In the genomic region with DNA sequence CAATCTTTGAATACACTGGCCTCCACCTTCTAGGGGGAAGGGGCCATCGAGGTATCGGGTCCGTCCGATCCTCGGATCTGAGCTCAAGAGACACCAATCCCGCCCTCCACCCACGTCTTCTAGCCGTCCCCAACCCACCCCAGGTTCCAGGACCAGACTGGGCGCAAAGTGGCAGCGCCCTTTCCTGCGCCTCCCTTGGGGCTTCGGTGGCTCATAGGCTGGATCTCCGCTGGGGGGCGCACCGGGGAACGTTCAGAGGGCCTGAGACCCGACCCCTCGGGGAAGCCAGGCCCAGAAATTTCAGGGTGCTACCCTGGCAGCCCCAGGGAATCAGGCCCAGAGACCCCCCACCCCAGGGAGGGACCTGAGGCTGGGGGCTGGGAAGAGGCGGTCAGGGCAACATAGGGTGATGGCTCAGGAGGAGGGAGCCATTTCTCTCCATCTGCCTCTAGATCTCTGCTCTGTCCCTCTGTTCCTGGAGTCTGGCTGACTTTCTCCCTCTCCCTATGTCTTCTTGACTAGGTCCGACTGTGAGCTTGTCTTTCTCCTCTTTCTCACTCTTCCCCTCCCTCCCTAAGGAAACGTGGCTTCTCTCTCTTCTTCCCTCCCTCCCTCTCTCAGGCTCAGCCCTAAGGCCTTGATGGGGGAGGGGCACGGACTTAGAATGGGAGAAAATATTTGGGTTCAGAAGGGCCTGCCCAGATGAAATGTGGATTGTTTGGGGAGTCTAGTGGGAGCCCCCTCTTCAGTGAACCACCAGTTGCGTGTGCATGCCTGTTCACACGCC, we compare ENCODE assay signal across 1 cellular context.
TF ChIP-seq lines count a peak whose summit lies in the region.

No MANE protein-coding gene starts in this region.

TF ChIP-seq in GM23338, 12 proteins besides CTCF, POLR2A, EP300 and RAD21 (continued from another document):
- TF ChIP-seq, protein P1, sequence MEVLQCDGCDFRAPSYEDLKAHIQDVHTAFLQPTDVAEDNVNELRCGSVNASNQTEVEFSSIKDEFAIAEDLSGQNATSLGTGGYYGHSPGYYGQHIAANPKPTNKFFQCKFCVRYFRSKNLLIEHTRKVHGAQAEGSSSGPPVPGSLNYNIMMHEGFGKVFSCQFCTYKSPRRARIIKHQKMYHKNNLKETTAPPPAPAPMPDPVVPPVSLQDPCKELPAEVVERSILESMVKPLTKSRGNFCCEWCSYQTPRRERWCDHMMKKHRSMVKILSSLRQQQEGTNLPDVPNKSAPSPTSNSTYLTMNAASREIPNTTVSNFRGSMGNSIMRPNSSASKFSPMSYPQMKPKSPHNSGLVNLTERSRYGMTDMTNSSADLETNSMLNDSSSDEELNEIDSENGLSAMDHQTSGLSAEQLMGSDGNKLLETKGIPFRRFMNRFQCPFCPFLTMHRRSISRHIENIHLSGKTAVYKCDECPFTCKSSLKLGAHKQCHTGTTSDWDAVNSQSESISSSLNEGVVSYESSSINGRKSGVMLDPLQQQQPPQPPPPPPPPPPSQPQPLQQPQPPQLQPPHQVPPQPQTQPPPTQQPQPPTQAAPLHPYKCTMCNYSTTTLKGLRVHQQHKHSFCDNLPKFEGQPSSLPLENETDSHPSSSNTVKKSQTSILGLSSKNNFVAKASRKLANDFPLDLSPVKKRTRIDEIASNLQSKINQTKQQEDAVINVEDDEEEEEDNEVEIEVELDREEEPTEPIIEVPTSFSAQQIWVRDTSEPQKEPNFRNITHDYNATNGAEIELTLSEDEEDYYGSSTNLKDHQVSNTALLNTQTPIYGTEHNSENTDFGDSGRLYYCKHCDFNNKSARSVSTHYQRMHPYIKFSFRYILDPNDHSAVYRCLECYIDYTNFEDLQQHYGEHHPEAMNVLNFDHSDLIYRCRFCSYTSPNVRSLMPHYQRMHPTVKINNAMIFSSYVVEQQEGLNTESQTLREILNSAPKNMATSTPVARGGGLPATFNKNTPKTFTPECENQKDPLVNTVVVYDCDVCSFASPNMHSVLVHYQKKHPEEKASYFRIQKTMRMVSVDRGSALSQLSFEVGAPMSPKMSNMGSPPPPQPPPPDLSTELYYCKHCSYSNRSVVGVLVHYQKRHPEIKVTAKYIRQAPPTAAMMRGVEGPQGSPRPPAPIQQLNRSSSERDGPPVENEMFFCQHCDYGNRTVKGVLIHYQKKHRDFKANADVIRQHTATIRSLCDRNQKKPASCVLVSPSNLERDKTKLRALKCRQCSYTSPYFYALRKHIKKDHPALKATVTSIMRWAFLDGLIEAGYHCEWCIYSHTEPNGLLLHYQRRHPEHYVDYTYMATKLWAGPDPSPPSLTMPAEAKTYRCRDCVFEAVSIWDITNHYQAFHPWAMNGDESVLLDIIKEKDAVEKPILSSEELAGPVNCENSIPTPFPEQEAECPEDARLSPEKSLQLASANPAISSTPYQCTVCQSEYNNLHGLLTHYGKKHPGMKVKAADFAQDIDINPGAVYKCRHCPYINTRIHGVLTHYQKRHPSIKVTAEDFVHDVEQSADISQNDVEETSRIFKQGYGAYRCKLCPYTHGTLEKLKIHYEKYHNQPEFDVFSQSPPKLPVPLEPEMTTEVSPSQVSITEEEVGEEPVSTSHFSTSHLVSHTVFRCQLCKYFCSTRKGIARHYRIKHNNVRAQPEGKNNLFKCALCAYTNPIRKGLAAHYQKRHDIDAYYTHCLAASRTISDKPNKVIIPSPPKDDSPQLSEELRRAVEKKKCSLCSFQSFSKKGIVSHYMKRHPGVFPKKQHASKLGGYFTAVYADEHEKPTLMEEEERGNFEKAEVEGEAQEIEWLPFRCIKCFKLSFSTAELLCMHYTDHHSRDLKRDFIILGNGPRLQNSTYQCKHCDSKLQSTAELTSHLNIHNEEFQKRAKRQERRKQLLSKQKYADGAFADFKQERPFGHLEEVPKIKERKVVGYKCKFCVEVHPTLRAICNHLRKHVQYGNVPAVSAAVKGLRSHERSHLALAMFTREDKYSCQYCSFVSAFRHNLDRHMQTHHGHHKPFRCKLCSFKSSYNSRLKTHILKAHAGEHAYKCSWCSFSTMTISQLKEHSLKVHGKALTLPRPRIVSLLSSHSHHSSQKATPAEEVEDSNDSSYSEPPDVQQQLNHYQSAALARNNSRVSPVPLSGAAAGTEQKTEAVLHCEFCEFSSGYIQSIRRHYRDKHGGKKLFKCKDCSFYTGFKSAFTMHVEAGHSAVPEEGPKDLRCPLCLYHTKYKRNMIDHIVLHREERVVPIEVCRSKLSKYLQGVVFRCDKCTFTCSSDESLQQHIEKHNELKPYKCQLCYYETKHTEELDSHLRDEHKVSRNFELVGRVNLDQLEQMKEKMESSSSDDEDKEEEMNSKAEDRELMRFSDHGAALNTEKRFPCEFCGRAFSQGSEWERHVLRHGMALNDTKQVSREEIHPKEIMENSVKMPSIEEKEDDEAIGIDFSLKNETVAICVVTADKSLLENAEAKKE (CRISPR knock-in tag; IDR thresholded peaks at IDR 0.05): no peak
- TF ChIP-seq EZH2 (IDR thresholded peaks at IDR 0.05; ENCODE audit: low read depth, unreplicated experiment) (no peak), STAT1 (IDR thresholded peaks at IDR 0.05; ENCODE audit: unreplicated experiment) (no peak), ZNF114 (CRISPR knock-in tag; IDR thresholded peaks at IDR 0.05) (no peak), CREB1 (CRISPR knock-in tag; IDR thresholded peaks at IDR 0.05; ENCODE audit: low read depth) (no peak), ZNF331 (CRISPR knock-in tag; IDR thresholded peaks at IDR 0.05; ENCODE audit: low read depth) (no peak), JUNB (IDR thresholded peaks at IDR 0.05; ENCODE audit: unreplicated experiment) (no peak)
- TF ChIP-seq, protein P2, sequence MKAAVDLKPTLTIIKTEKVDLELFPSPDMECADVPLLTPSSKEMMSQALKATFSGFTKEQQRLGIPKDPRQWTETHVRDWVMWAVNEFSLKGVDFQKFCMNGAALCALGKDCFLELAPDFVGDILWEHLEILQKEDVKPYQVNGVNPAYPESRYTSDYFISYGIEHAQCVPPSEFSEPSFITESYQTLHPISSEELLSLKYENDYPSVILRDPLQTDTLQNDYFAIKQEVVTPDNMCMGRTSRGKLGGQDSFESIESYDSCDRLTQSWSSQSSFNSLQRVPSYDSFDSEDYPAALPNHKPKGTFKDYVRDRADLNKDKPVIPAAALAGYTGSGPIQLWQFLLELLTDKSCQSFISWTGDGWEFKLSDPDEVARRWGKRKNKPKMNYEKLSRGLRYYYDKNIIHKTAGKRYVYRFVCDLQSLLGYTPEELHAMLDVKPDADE (IDR thresholded peaks at IDR 0.05): no peak
TF ChIP-seq in GM23338: peak in this region for 0.
